18 cellular contexts compared by ENCODE assay signal in the genomic region with DNA sequence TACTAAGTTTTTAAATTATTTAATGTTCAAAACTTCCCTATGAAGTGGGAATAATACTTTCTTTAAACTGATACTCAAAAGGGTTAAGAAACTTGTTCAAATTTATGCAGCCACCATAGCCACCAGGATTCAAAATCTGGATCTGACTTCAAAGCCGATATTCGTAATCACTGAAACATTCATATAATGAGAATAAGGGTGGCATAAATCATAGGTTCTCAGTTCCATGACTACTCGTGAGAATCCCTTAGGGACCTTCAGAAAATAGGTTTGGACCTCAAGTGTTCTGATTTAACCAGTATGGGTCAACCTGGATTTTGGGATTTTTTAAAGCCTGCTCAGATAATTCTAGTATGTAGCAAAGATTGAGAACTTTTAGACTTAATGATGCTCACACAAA.
"Had no signal": no experiment of that assay in that cellular context is flagged by ENCODE, and none has a peak within 500 bp of the region (broad histone marks: within the 10 kb centered on the region; RNA-seq: fewer than 3 reads in every experiment).

No MANE protein-coding gene starts in this region.

- H3K9ac ChIP-seq: parathyroid adenoma had no signal

- FAIRE-seq: islet of Langerhans had no signal

- H3K9me3 Mint-ChIP-seq: endodermal cell had no signal

- H3K79me2 ChIP-seq: parathyroid adenoma had no signal

- H3K9me3 ChIP-seq: colonic mucosa, gastrocnemius medialis, prostate gland, stomach, thoracic aorta had no signal

- ATAC-seq: heart right ventricle, left lobe of liver, sciatic nerve had no signal

- H3K27ac ChIP-seq: colonic mucosa, parathyroid adenoma, stomach, thoracic aorta had no signal

- H3K36me3 Mint-ChIP-seq: naive B cell had no signal

- H3K27ac Mint-ChIP-seq: endodermal cell, naive B cell had no signal

- H3K36me3 ChIP-seq: colonic mucosa, gastrocnemius medialis, prostate gland, stomach, thoracic aorta had no signal

- H3K27me3 ChIP-seq: colonic mucosa, gastrocnemius medialis, heart right ventricle, stomach had no signal

- DNase-seq: cerebellar nuclear complex; colonic mucosa; endodermal cell; gastrocnemius medialis; heart right ventricle; hypothalamus; mammary epithelial cell; naive B cell; stimulated activated CD4-positive, alpha-beta T cell treated with anti-CD3 and anti-CD28 coated beads, Interleukin-12 subunit alpha, Interleukin-12 subunit beta, amount 100 ng/mL, for 4 hours; stimulated activated naive CD4-positive, alpha-beta T cell; stomach; substantia nigra had no signal

- H3K4me1 ChIP-seq: colonic mucosa, parathyroid adenoma, prostate gland had no signal

- H3K4me3 ChIP-seq: colonic mucosa, thoracic aorta had no signal

- H2AFZ ChIP-seq: parathyroid adenoma had no signal
